17 cellular contexts compared by ENCODE assay signal in the genomic region with DNA sequence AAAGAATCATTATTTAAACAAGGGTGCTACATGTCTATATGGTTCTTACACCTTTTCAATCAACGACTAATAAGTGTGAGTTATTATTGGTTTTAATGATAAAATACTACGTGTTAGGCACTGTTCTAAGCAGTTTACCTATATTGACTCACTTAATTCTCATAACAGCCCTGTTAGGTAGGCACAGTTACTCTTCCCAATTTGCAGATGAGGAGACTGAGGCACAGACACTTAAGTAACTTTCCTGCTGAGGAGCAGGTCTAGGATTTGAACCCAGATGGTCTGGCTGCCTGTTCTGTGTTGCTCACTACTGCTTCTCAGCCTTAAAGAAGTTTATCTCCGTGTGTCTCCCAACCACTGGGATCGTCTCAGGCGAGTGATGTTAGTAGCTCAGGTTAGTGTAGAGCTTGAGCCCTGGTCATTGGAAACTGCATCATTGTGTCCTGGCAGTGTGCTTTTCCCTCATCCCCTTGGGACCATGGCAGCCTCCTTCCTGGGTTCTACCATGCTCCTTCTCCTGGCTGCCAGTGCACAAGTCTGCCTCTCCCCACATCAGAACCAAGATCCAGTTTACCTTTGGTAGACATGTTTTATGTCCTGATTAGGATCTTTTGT. TPM values are rescaled to one million over a fixed set of nuclear protein-coding genes. Genes with fewer than 3 reads are reported as not detected.
DNase-seq lines count a peak whose midpoint lies in the region; ATAC-seq and TF ChIP-seq lines count a peak whose summit lies in the region.
"Had no signal": no experiment of that assay in that cellular context is flagged by ENCODE, and none has a peak within 500 bp of the region (broad histone marks: within the 10 kb centered on the region; RNA-seq: fewer than 3 reads in every experiment).

No MANE protein-coding gene starts in this region.

- H3K4me3 ChIP-seq in gastroesophageal sphincter (no peak overlapping the region), prostate gland (no peak overlapping the region)
- H3K4me3 ChIP-seq: BLaER1 had no signal

- no peak overlapping the region for H3K4me3 Mint-ChIP-seq in stimulated activated naive CD8-positive, alpha-beta T cell treated with anti-CD3 and anti-CD28 coated beads, Interleukin-15, Interleukin-2, amounts not matched to agents 100 ng/mL and 50 ng/mL, for 24 hours
- peak overlapping the region in 1 of 3 donors; percentile 0 for H3K4me3 Mint-ChIP-seq in T-cell
- H3K4me3 Mint-ChIP-seq in effector memory CD8-positive, alpha-beta T cell: no peak overlapping the region

- H3K9me3 Mint-ChIP-seq in stimulated activated naive CD8-positive, alpha-beta T cell treated with anti-CD3 and anti-CD28 coated beads, Interleukin-15, Interleukin-2, amounts not matched to agents 100 ng/mL and 50 ng/mL, for 24 hours: no peaks in the 10 kb centered on the region
- H3K9me3 Mint-ChIP-seq in T-cell: no peaks in the 10 kb centered on the region
- H3K9me3 Mint-ChIP-seq in effector memory CD8-positive, alpha-beta T cell: no peaks in the 10 kb centered on the region

- no peak for TF ChIP-seq CTCF in gastroesophageal sphincter (IDR thresholded peaks at IDR 0.05)
- TF ChIP-seq CTCF in prostate gland (IDR thresholded peaks at IDR 0.05): no peak

- no peaks in the 10 kb centered on the region for H3K36me3 ChIP-seq in gastroesophageal sphincter
- no peaks in the 10 kb centered on the region for H3K36me3 ChIP-seq in prostate gland

- H3K36me3 Mint-ChIP-seq in stimulated activated naive CD8-positive, alpha-beta T cell treated with anti-CD3 and anti-CD28 coated beads, Interleukin-15, Interleukin-2, amounts not matched to agents 100 ng/mL and 50 ng/mL, for 24 hours (ENCODE audit: low read depth): peaks cover 46% of the 10 kb centered on the region
- peaks cover 34% of the 10 kb centered on the region for H3K36me3 Mint-ChIP-seq in T-cell
- peaks cover 30% of the 10 kb centered on the region for H3K36me3 Mint-ChIP-seq in effector memory CD8-positive, alpha-beta T cell (ENCODE audit: insufficient read depth)

- CTCF ChIA-PET in T-cell (lab: Charles Lee): interaction anchor here in 1 of 2 donors (1.0 kb wide), 1 partner anchor 10 kb away, joined by 6 read pairs; no protein-coding TSS in a partner anchor

- H3K4me1 Mint-ChIP-seq in stimulated activated naive CD8-positive, alpha-beta T cell treated with anti-CD3 and anti-CD28 coated beads, Interleukin-15, Interleukin-2, amounts not matched to agents 100 ng/mL and 50 ng/mL, for 24 hours (ENCODE audit: low read depth): peaks cover 92% of the 10 kb centered on the region
- H3K4me1 Mint-ChIP-seq in T-cell: peaks cover 82 to 88% (median 86%) of the 10 kb centered on the region in 3 donors
- H3K4me1 Mint-ChIP-seq in effector memory CD8-positive, alpha-beta T cell (ENCODE audit: low read depth in 2 of 2): peaks cover 47 to 63% of the 10 kb centered on the region in 2 donors

- WGBS in gastroesophageal sphincter (ENCODE audit: low coverage in 1 of 2), 2 donors: 96% methylated on average over 5 of the region's 5 CpGs; no CpG with 5 or more reads in 1 of the 2 donors
- 97% methylated on average over 5 of the region's 5 CpGs for WGBS in prostate gland

- H3K27ac Mint-ChIP-seq in stimulated activated naive CD8-positive, alpha-beta T cell treated with anti-CD3 and anti-CD28 coated beads, Interleukin-15, Interleukin-2, amounts not matched to agents 100 ng/mL and 50 ng/mL, for 24 hours: peak overlapping the region; percentile 5
- peak overlapping the region; percentile 76 for H3K27ac Mint-ChIP-seq in T-cell
- peak overlapping the region; percentile 33 to 75 for H3K27ac Mint-ChIP-seq in effector memory CD8-positive, alpha-beta T cell

- no peak for DNase-seq in stimulated activated naive CD8-positive, alpha-beta T cell treated with anti-CD3 and anti-CD28 coated beads, Interleukin-15, Interleukin-2, amounts not matched to agents 100 U/mL and 50 U/mL, for 24 hours
- no peak for DNase-seq in T-cell
- DNase-seq in effector memory CD8-positive, alpha-beta T cell: no peak
- no peak for DNase-seq in prostate gland (ENCODE audit: low spot score)
- DNase-seq: Caco-2, NCI-H1092, NCI-H2107, NCI-H226, NCI-H526 had no signal

- intact Hi-C loops in prostate gland (cut with DNase I): no loop called here

- no peaks in the 10 kb centered on the region for H3K9me3 ChIP-seq in gastroesophageal sphincter
- no peaks in the 10 kb centered on the region for H3K9me3 ChIP-seq in prostate gland
- H3K9me3 ChIP-seq: Caco-2 had no signal

- POLR2A ChIA-PET in T-cell (lab: Charles Lee): no interaction called here

- H3K27me3 Mint-ChIP-seq in stimulated activated naive CD8-positive, alpha-beta T cell treated with anti-CD3 and anti-CD28 coated beads, Interleukin-15, Interleukin-2, amounts not matched to agents 100 ng/mL and 50 ng/mL, for 24 hours: no peaks in the 10 kb centered on the region
- no peaks in the 10 kb centered on the region for H3K27me3 Mint-ChIP-seq in T-cell
- H3K27me3 Mint-ChIP-seq in effector memory CD8-positive, alpha-beta T cell: no peaks in the 10 kb centered on the region

- H3K27ac ChIP-seq in gastroesophageal sphincter (no peak overlapping the region), prostate gland (no peak overlapping the region)
- H3K27ac ChIP-seq: BLaER1, KMS-11 had no signal

- TF ChIP-seq POLR2A in gastroesophageal sphincter (IDR thresholded peaks at IDR 0.05) (no peak), prostate gland (IDR thresholded peaks at IDR 0.05) (no peak)

- H3K4me1 ChIP-seq in gastroesophageal sphincter: peaks cover 0 to 27% (median 2%) of the 10 kb centered on the region in 3 donors
- H3K4me1 ChIP-seq in prostate gland (replicated peaks): peaks cover 5% of the 10 kb centered on the region
- H3K4me1 ChIP-seq: Caco-2 had no signal

- no peak for ATAC-seq in stimulated activated naive CD8-positive, alpha-beta T cell treated with anti-CD3 and anti-CD28 coated beads, Interleukin-15, Interleukin-2, amounts not matched to agents 100 U/mL and 50 U/mL, for 24 hours
- ATAC-seq in T-cell (replicated peaks in 1 of 4) (no peak), gastroesophageal sphincter (no peak), GM21423 (IDR thresholded peaks at IDR 0.05; ENCODE audit: unreplicated experiment) (no peak)
- no peak for ATAC-seq in effector memory CD8-positive, alpha-beta T cell (replicated peaks)

- no peaks in the 10 kb centered on the region for H3K27me3 ChIP-seq in gastroesophageal sphincter
- no peaks in the 10 kb centered on the region for H3K27me3 ChIP-seq in prostate gland (replicated peaks; ENCODE audit: insufficient read depth)
- H3K27me3 ChIP-seq: BLaER1 had no signal

- TF ChIP-seq EP300 in gastroesophageal sphincter (IDR thresholded peaks at IDR 0.05): no peak

RNA-seq across cellular contexts. Expression of a gene that starts 10.9 kb away (rescaled TPM):
- total RNA-seq in T-cell (10 to 100 TPM; 83.3 to 99.3 (median 84.9) TPM), gastroesophageal sphincter (10 to 100 TPM; 45.0 to 59.6 (median 52.2) TPM), prostate gland (10 to 100 TPM; 60.7 to 86.9 TPM)

RNA-seq across cellular contexts. Expression of a gene that starts 46.7 kb away (rescaled TPM):
- 10 to 100 TPM; 15.2 to 26.7 (median 16.7) TPM for total RNA-seq in T-cell
- not detected for total RNA-seq in gastroesophageal sphincter
- total RNA-seq in prostate gland: 1 to 10 TPM in 1 of 2 donors, not detected in 1; 1.4 TPM
- total RNA-seq: Caco-2, H1, MCF 10A, RPMI7951 had no signal

Comparison
In these comparisons a context has a peak if more than half of its experiments do, and no peak if none do; other contexts are left out.
1. H3K27ac Mint-ChIP-seq: peak in every context shown above with its lines; median percentile 76 in T-cell; 54 in effector memory CD8-positive, alpha-beta T cell; 5 in stimulated activated naive CD8-positive, alpha-beta T cell treated with anti-CD3 and anti-CD28 coated beads, Interleukin-15, Interleukin-2, amounts not matched to agents 100 ng/mL and 50 ng/mL, for 24 hours.
2. RNA of a gene that starts 46.7 kb away (total RNA-seq): 15.2 to 26.7 TPM in T-cell; 1.4 TPM in prostate gland and not detected in gastroesophageal sphincter; every median in the first group is over 4 times any median in the second.